In the genomic region with DNA sequence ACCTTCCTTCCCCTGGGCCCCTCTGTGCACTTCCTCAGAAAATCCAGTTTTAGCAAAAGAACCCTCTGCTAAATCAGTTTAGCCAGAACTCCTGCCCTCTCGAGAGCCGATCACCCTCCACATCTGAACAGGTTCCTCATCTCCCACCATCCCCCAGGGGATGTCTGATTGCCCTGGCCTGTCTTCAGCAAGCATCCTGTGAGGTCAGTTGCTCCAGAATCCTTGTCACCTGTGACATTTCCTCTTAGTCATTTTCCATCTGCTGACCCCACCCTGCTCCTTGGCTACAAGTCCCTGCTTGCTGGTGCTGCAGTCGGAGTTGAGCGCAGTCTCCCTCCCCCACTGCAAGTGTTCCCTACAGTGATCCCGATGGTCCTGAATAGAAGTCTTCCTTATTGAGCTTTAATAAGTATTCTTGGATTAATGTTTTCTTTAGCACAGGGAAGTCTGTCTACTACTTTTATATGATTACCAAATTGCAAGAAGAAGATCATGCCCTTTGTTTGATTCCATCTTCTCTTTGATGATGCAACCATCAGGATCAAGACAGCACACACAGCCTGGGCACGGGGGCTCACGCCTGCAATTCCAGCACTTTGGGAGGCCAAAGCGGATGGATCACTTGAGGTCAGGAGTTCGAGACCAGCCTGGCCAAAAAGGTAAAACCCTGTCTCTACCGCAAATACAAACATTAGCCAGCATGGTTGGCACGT, we compare ENCODE assay signal across 21 cellular contexts. TPM values are rescaled to one million over a fixed set of nuclear protein-coding genes. Genes with fewer than 3 reads are reported as not detected.
DNase-seq lines count a peak whose midpoint lies in the region; ATAC-seq, FAIRE-seq and TF ChIP-seq lines count a peak whose summit lies in the region.
"Had no signal": no experiment of that assay in that cellular context is flagged by ENCODE, and none has a peak within 500 bp of the region (broad histone marks: within the 10 kb centered on the region; RNA-seq: fewer than 3 reads in every experiment).

No MANE protein-coding gene starts in this region.

- intact Hi-C loops in Right ventricle myocardium superior (cut with DNase I) = no loop called here
- intact Hi-C loops in Right ventricle myocardium inferior (cut with DNase I) = no loop called here
- intact Hi-C loops in Panc1 (cut with micrococcal nuclease; ENCODE audit: unreplicated experiment) = no loop called here

- CTCF ChIA-PET in Panc1 (lab: Charles Lee) = no interaction called here

- H3K9me3 ChIP-seq in Panc1 (ENCODE audit: control insufficient read depth, insufficient read depth, low read depth, low read length) = no peaks in the 10 kb centered on the region
- H3K9me3 ChIP-seq in small intestine (ENCODE audit: control insufficient read depth, low read depth) = no peaks in the 10 kb centered on the region

- H3K36me3 ChIP-seq in Panc1 (ENCODE audit: control insufficient read depth, insufficient read depth, low read length) = no peaks in the 10 kb centered on the region
- no peaks in the 10 kb centered on the region for H3K36me3 ChIP-seq in small intestine (ENCODE audit: control insufficient read depth in 2 of 2, insufficient read depth in 2 of 2, low read length in 2 of 2)
- H3K36me3 ChIP-seq: neural progenitor cell had no signal

- H3K4me3 ChIP-seq in Panc1 (ENCODE audit: low read depth in 2 of 2, low read length in 2 of 2) (no peak overlapping the region), small intestine (ENCODE audit: low read depth in 1 of 2, low read length in 2 of 2) (no peak overlapping the region)
- H3K4me3 ChIP-seq: neural progenitor cell had no signal

- H3K4me1 ChIP-seq in Panc1 (ENCODE audit: control insufficient read depth, insufficient read depth, low read length) (no peaks in the 10 kb centered on the region), small intestine (ENCODE audit: control insufficient read depth in 2 of 2, insufficient read depth in 1 of 2, low read depth in 1 of 2, low read length in 1 of 2) (no peaks in the 10 kb centered on the region)
- H3K4me1 ChIP-seq: neural progenitor cell had no signal

- no peak overlapping the region for H3K27ac ChIP-seq in Panc1 (ENCODE audit: low read length)
- no peak overlapping the region for H3K27ac ChIP-seq in small intestine (ENCODE audit: low read depth in 1 of 2, low read length in 1 of 2)
- H3K27ac ChIP-seq: neural progenitor cell had no signal

- in situ Hi-C loops in Panc1 (cut with HindIII; ENCODE audit: low pct_unique_long_range_greater_than_20kb, low sequenced_read_pairs) = no loop called here

- DNase-seq in Right ventricle myocardium superior (no peak), Right ventricle myocardium inferior (ENCODE audit: missing footprints) (no peak), Panc1 (ENCODE audit: low read depth, low spot score) (peak; percentile 18), fibroblast of the conjunctiva (ENCODE audit: low read depth) (peak; percentile 9), small intestine (peak; percentile 30), AML-193 (lab: John Stamatoyannopoulos, UW) (no peak)
- DNase-seq: activated CD8-positive, alpha-beta T cell treated with anti-CD3 and anti-CD28 coated beads for 36 hours; activated naive CD8-positive, alpha-beta T cell treated with anti-CD3 and anti-CD28 coated beads, Interleukin-2, amount 10 ng/mL, durations not matched to agents 7 days and 5 days; activated T-cell treated with anti-CD3 and anti-CD28 coated beads, Interleukin-2, amount 50 U/mL, for 48 hours; COR-L47; GF-D8; H7; mesenchymal stem cell; NCI-H1694 treated with DMSO at 0.1 percent for 48 hours; NCI-H526; retina had no signal

- POLR2A ChIA-PET in Panc1 (lab: Charles Lee) = interaction anchor here (0.6 kb wide), 1 partner anchor 43 kb away, joined by 3 read pairs; no protein-coding TSS in a partner anchor

- ATAC-seq in Right ventricle myocardium superior (ENCODE audit: poor library complexity) = peak; percentile 29
- no peak for ATAC-seq in Right ventricle myocardium inferior
- ATAC-seq in Panc1 = 0 out of 2 replicates have a peak, but pooled peaks have one; percentile 38
- ATAC-seq in GM18861 (IDR thresholded peaks at IDR 0.05; ENCODE audit: unreplicated experiment) = no peak
- ATAC-seq in GM21576 (IDR thresholded peaks at IDR 0.05; ENCODE audit: unreplicated experiment) = no peak
- ATAC-seq: activated CD8-positive, alpha-beta T cell treated with anti-CD3 and anti-CD28 coated beads for 36 hours had no signal

- no peak for FAIRE-seq in small intestine (lab: Jason Lieb, UNC)
- FAIRE-seq: frontal cortex, GM12892 had no signal

- H3K27me3 ChIP-seq in Panc1 (ENCODE audit: control insufficient read depth, insufficient read depth, low read length) (no peaks in the 10 kb centered on the region), small intestine (ENCODE audit: control insufficient read depth in 2 of 2, insufficient read depth in 2 of 2, low read length in 2 of 2) (no peaks in the 10 kb centered on the region)
- H3K27me3 ChIP-seq: neural progenitor cell had no signal

- BruUV-seq in Panc1 (replicated peaks; lab: Mats Ljungman, UMichigan) = no TSS peak

- TF ChIP-seq CTCF in Panc1 (IDR thresholded peaks at IDR 0.05) = no peak

- 83 to 87% (median 85%) methylated on average over 11 of the region's 11 CpGs for WGBS in small intestine, 3 donors

RNA-seq across cellular contexts. Expression of gene UBE2F, which starts 30.9 kb away (rescaled TPM):
- 65.1 TPM for total RNA-seq in Right ventricle myocardium superior
- 73.3 TPM for total RNA-seq in Right ventricle myocardium inferior
- 44.9 TPM for total RNA-seq in Panc1 (2021; ENCODE audit: unreplicated experiment)
- polyA plus RNA-seq in Panc1 (2012; ENCODE audit: insufficient read length) = 46.0 TPM
- polyA plus RNA-seq in small intestine = 10 to 100 TPM; 51.1 to 64.2 (median 58.4) TPM

Comparison
In these comparisons a context has a peak if more than half of its experiments do, and no peak if none do; other contexts are left out.
1. ATAC-seq: peak in Right ventricle myocardium superior (single experiment) and Panc1 (single experiment); none in Right ventricle myocardium inferior (single experiment), GM18861 (single experiment) and GM21576 (single experiment).
2. DNase-seq: peak in Panc1 (single experiment), fibroblast of the conjunctiva (single experiment) and small intestine (single experiment); none in Right ventricle myocardium superior (single experiment), Right ventricle myocardium inferior (single experiment) and AML-193 (0 of 2).